ENCODE assay signal across 11 cellular contexts in the genomic region with DNA sequence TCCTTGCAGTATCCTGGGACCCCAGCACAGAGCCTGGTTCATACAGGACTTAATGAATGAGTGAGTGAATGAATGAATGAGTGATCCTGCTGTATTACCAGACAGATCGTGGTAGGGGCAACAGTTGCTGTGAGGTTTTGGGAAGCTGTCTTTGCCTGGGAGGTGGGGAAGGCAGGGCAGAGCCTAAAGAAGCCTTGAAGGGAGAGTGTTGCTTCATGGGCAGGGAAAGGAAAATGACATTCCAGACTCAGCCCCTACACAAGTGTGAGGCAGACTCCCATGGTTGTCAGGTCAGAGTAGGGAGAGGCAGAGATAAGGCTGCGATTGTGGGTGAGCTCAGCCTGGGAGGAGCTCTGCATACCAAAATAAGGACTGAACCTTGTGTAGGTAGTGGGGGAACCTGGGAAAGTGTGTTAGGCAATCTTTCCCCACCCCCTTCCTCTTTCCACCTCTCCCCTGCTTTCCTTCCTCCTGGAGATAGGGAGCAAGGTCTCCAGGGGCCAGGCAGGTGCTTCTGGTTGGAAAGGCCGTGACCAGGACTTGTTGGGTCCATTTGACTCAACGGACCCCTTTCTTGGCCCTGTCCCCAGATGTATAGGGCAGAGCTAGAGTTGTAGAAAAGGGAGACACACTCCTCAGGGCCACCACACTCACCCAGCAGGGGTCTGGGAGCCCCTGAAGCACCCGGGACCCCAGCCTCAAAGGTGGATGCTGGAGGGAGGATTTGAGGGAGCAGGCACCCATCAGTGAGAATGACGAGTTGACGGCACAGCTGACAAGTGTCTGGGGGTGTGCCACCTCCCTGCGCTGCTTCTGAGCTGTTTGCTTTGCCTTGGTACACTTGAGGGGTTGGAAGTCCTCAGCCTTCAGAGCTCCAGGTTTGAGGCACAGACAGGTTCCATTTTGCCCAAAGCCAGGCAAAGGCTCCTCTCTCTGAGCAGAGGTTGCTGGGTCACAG. TPM values are rescaled to one million over a fixed set of nuclear protein-coding genes. Genes with fewer than 3 reads are reported as not detected.
DNase-seq lines count a peak whose midpoint lies in the region; ATAC-seq and TF ChIP-seq lines count a peak whose summit lies in the region.
"Had no signal": no experiment of that assay in that cellular context is flagged by ENCODE, and none has a peak within 500 bp of the region (broad histone marks: within the 10 kb centered on the region; RNA-seq: fewer than 3 reads in every experiment).

No MANE protein-coding gene starts in this region.

- 77 to 79% methylated on average over 7 to 8 of the region's 8 CpGs for WGBS in upper lobe of left lung, 2 donors

- H3K4me1 ChIP-seq in duodenal mucosa (ENCODE audit: control insufficient read depth in 1 of 2, insufficient read depth in 2 of 2, low read length in 2 of 2) (peaks cover 22 to 41% of the 10 kb centered on the region in 2 donors), upper lobe of left lung (peaks cover 3 to 15% (median 10%) of the 10 kb centered on the region in 4 donors)

- H3K27ac ChIP-seq in duodenal mucosa (ENCODE audit: low read depth, low read length), result peak overlapping the region; percentile 87
- H3K27ac ChIP-seq in upper lobe of left lung, result peak overlapping the region; percentile 56 to 68 (median 60)

- ATAC-seq in upper lobe of left lung (ENCODE audit: low FRiP score in 2 of 2), result peak; percentile 63 to 85
- ATAC-seq in HG03432 (IDR thresholded peaks at IDR 0.05; ENCODE audit: unreplicated experiment), result no peak
- ATAC-seq in GM21515 (IDR thresholded peaks at IDR 0.05; ENCODE audit: unreplicated experiment), result no peak
- ATAC-seq in HG02981 (IDR thresholded peaks at IDR 0.05; ENCODE audit: unreplicated experiment), result no peak

- peak; percentile 40 for DNase-seq in activated CD8-positive, alpha-beta memory T cell treated with anti-CD3 and anti-CD28 coated beads, Interleukin-2, amount 50 U/mL, for 48 hours
- no peak for DNase-seq in activated CD8-positive, alpha-beta memory T cell treated with anti-CD3 and anti-CD28 coated beads, Interleukin-2, amount 50 U/mL, for 4 hours
- DNase-seq in mesenteric fat pad (ENCODE audit: low spot score) (peak; percentile 55), upper lobe of left lung (peak in 1 of 2 donors; percentile 66)
- DNase-seq: activated T-cell treated with anti-CD3 and anti-CD28 coated beads, Interleukin-2, amount 50 U/mL, for 24 hours; T-helper 1 cell had no signal

- no peak for TF ChIP-seq CTCF in upper lobe of left lung (IDR thresholded peaks at IDR 0.05)

- no peaks in the 10 kb centered on the region for H3K36me3 ChIP-seq in duodenal mucosa (ENCODE audit: control insufficient read depth in 1 of 2, insufficient read depth in 2 of 2, low read length in 2 of 2)
- no peaks in the 10 kb centered on the region for H3K36me3 ChIP-seq in upper lobe of left lung

- no peaks in the 10 kb centered on the region for H3K9me3 ChIP-seq in duodenal mucosa (ENCODE audit: control insufficient read depth in 1 of 2, low read length in 2 of 2)
- H3K9me3 ChIP-seq in upper lobe of left lung, result no peaks in the 10 kb centered on the region

- peak overlapping the region in 1 of 2 donors; percentile 2 for H3K4me3 ChIP-seq in duodenal mucosa (ENCODE audit: low read depth in 1 of 2, low read length in 2 of 2)
- no peak overlapping the region for H3K4me3 ChIP-seq in upper lobe of left lung

- H3K9ac ChIP-seq in duodenal mucosa (ENCODE audit: low read depth in 1 of 2, low read length in 2 of 2), result peak overlapping the region; percentile 52 to 81

- TF ChIP-seq EP300 in upper lobe of left lung (IDR thresholded peaks at IDR 0.05), result no peak

- H3K27me3 ChIP-seq in duodenal mucosa (ENCODE audit: control insufficient read depth in 1 of 2, insufficient read depth in 2 of 2, low read length in 2 of 2) (no peaks in the 10 kb centered on the region), upper lobe of left lung (no peaks in the 10 kb centered on the region)

- no peak for TF ChIP-seq POLR2A in upper lobe of left lung (IDR thresholded peaks at IDR 0.05)

RNA-seq across cellular contexts. Expression of gene TOB1, which starts 18.5 kb away (rescaled TPM):
- 70.7 TPM for total RNA-seq in mesenteric fat pad
- total RNA-seq in upper lobe of left lung, result 10 to 100 TPM; 16.0 to 98.5 (median 53.5) TPM

RNA-seq across cellular contexts. Expression of gene WFIKKN2, which starts 49.2 kb away (rescaled TPM):
- total RNA-seq in mesenteric fat pad (0.16 TPM), upper lobe of left lung (under 1 TPM in 1 of 6 donors, not detected in 5; 0.23 TPM)
- total RNA-seq: pulmonary artery endothelial cell had no signal

Comparison
In these comparisons a context has a peak if more than half of its experiments do, and no peak if none do; other contexts are left out.
1. ATAC-seq: peak in upper lobe of left lung (2 of 2); none in HG03432 (single experiment), GM21515 (single experiment) and HG02981 (single experiment).